Comparison of ENCODE assay signal across 12 cellular contexts in genomic region chr7:150945853-150946825, GRCh38. TPM values are rescaled to one million over a fixed set of nuclear protein-coding genes. Genes with fewer than 3 reads are reported as not detected.
DNase-seq lines count a peak whose midpoint lies in the region; ATAC-seq and TF ChIP-seq lines count a peak whose summit lies in the region.
"Had no signal": no experiment of that assay in that cellular context is flagged by ENCODE, and none has a peak within 500 bp of the region (broad histone marks: within the 10 kb centered on the region; RNA-seq: fewer than 3 reads in every experiment).

No MANE protein-coding gene starts in this region.

- H4K20me1 ChIP-seq in mammary epithelial cell (ENCODE audit: insufficient read depth, low read length): no peaks in the 10 kb centered on the region

- H3K9me3 ChIP-seq in HEK293 (ENCODE audit: control insufficient read depth, insufficient read depth, low read depth, low read length) (no peaks in the 10 kb centered on the region), mammary epithelial cell (replicated peaks; ENCODE audit: insufficient read depth, low read length) (no peaks in the 10 kb centered on the region), sigmoid colon (no peaks in the 10 kb centered on the region)

- POLR2A ChIA-PET in HEK293 (lab: Yijun Ruan, JAX): no interaction called here

- H3K27me3 ChIP-seq in mammary epithelial cell (ENCODE audit: insufficient read depth, low read length): no peaks in the 10 kb centered on the region
- H3K27me3 ChIP-seq in layer of hippocampus (ENCODE audit: control insufficient read depth, insufficient read depth, low read length): no peaks in the 10 kb centered on the region
- H3K27me3 ChIP-seq in sigmoid colon: no peaks in the 10 kb centered on the region

- CTCF ChIA-PET in HEK293 (lab: Yijun Ruan, JAX) (interaction anchor here (0.7 kb wide), 1 partner anchor 72 kb away, joined by 3 read pairs; no protein-coding TSS in a partner anchor), mammary epithelial cell (lab: Charles Lee; ENCODE audit: low non-redundant PET) (no interaction called here)

- no peaks in the 10 kb centered on the region for H3K36me3 Mint-ChIP-seq in activated T-helper 17 cell treated with anti-CD3 and anti-CD28 coated beads, Interleukin-2, amount 50 U/mL, for 72 hours (ENCODE audit: low read depth)

- H3K9me3 Mint-ChIP-seq in activated T-helper 17 cell treated with anti-CD3 and anti-CD28 coated beads, Interleukin-2, amount 50 U/mL, for 72 hours: no peaks in the 10 kb centered on the region
- H3K9me3 Mint-ChIP-seq: activated CD4-positive, alpha-beta memory T cell treated with anti-CD3 and anti-CD28 coated beads, Interleukin-2, amount 10 ng/mL, durations not matched to agents 7 days and 5 days had no signal

- TF ChIP-seq POLR2A in sigmoid colon (IDR thresholded peaks at IDR 0.05): no peak

- no peak overlapping the region for H3K4me3 Mint-ChIP-seq in activated T-helper 17 cell treated with anti-CD3 and anti-CD28 coated beads, Interleukin-2, amount 50 U/mL, for 72 hours
- H3K4me3 Mint-ChIP-seq: activated CD4-positive, alpha-beta memory T cell treated with anti-CD3 and anti-CD28 coated beads, Interleukin-2, amount 10 ng/mL, durations not matched to agents 7 days and 5 days had no signal

- in situ Hi-C loops in mammary epithelial cell (cut with MboI; ENCODE audit: low sequenced_read_pairs in 2 of 2): no loop called here

- DNase-seq in mammary epithelial cell: peak; percentile 38
- peak; percentile 95 for DNase-seq in sigmoid colon
- DNase-seq in stimulated activated CD4-positive, alpha-beta T cell treated with anti-CD3 and anti-CD28 coated beads, Interleukin-12 subunit alpha, Interleukin-12 subunit beta, amount 100 ng/mL, for 4 hours: no peak
- DNase-seq: activated CD4-positive, alpha-beta memory T cell treated with anti-CD3 and anti-CD28 coated beads, Interleukin-2, amount 10 ng/mL, durations not matched to agents 7 days and 5 days; NCI-H2081 treated with DMSO at 0.1 percent for 48 hours had no signal

- peak in 2 of 4 donors; percentile 29 to 62 for TF ChIP-seq EP300 in sigmoid colon (IDR thresholded peaks at IDR 0.05)

- no peak overlapping the region for H3K9ac ChIP-seq in mammary epithelial cell (ENCODE audit: insufficient read depth, low read length)

- TF ChIP-seq CTCF in HEK293 (tag by site-specific recombination; IDR thresholded peaks at IDR 0.05): no peak
- no peak for TF ChIP-seq CTCF in mammary epithelial cell (conservative IDR thresholded peaks at IDR 0.05 in 1 of 2, IDR thresholded peaks at IDR 0.05 in 1 of 2; ENCODE audit: extremely low read depth in 1 of 2, insufficient read depth in 1 of 2, low read depth in 1 of 2, low read length in 2 of 2)
- TF ChIP-seq CTCF in sigmoid colon (IDR thresholded peaks at IDR 0.05): no peak

- WGBS in mammary epithelial cell (ENCODE audit: low coverage, missing lambda C conversion rate): 51% methylated on average over 22 of the region's 29 CpGs
- WGBS in sigmoid colon, 2 donors: 85 to 90% methylated on average over 29 of the region's 29 CpGs

- no peak overlapping the region for H3K27ac Mint-ChIP-seq in activated T-helper 17 cell treated with anti-CD3 and anti-CD28 coated beads, Interleukin-2, amount 50 U/mL, for 72 hours
- H3K27ac Mint-ChIP-seq: activated CD4-positive, alpha-beta memory T cell treated with anti-CD3 and anti-CD28 coated beads, Interleukin-2, amount 10 ng/mL, durations not matched to agents 7 days and 5 days had no signal

- H3K4me2 ChIP-seq in mammary epithelial cell (ENCODE audit: insufficient read depth, low read depth, low read length): no peak overlapping the region

- BruUV-seq in mammary epithelial cell (replicated peaks; lab: Mats Ljungman, UMichigan): no TSS peak

- H3K36me3 ChIP-seq in HEK293 (ENCODE audit: control insufficient read depth in 2 of 2, insufficient read depth in 1 of 2, low read length in 2 of 2) (peaks cover 0 to 2% of the 10 kb centered on the region in 2 experiments; a peak in 1 of 3 replicates), mammary epithelial cell (ENCODE audit: insufficient read depth, low read length) (no peaks in the 10 kb centered on the region), sigmoid colon (peaks cover 6 to 24% (median 17%) of the 10 kb centered on the region in 4 donors)

- H3K4me3 ChIP-seq in HEK293 (ENCODE audit: low read depth, low read length): no peak overlapping the region
- no peak overlapping the region for H3K4me3 ChIP-seq in mammary epithelial cell (replicated peaks in 1 of 3; ENCODE audit: insufficient read depth in 1 of 3, low read depth in 2 of 3, low read length in 3 of 3)
- no peak overlapping the region for H3K4me3 ChIP-seq in sigmoid colon
- H3K4me3 ChIP-seq: SK-N-MC had no signal

- no peaks in the 10 kb centered on the region for H3K27me3 Mint-ChIP-seq in activated T-helper 17 cell treated with anti-CD3 and anti-CD28 coated beads, Interleukin-2, amount 50 U/mL, for 72 hours

- ATAC-seq in activated T-helper 17 cell treated with anti-CD3 and anti-CD28 coated beads, Interleukin-2, amount 50 U/mL, for 72 hours (replicated peaks): no peak
- ATAC-seq in GM18517 (IDR thresholded peaks at IDR 0.05; ENCODE audit: unreplicated experiment) (no peak), HG03571 (IDR thresholded peaks at IDR 0.05; ENCODE audit: unreplicated experiment) (no peak)

- intact Hi-C loops in mammary epithelial cell (cut with micrococcal nuclease): no loop called here
- intact Hi-C loops in sigmoid colon (cut with DNase I): no loop called here

- peak overlapping the region; percentile 79 for H2AFZ ChIP-seq in mammary epithelial cell (ENCODE audit: low read depth, low read length)

- dilution Hi-C loops in mammary epithelial cell (cut with HindIII; ENCODE audit: low sequenced_read_pairs): no loop called here

- H3K4me1 ChIP-seq in HEK293 (ENCODE audit: control insufficient read depth, insufficient read depth, low read length) (no peaks in the 10 kb centered on the region), mammary epithelial cell (ENCODE audit: insufficient read depth, low read length) (peaks cover 52% of the 10 kb centered on the region), sigmoid colon (peaks cover 0 to 79% (median 67%) of the 10 kb centered on the region in 4 donors)

- no peaks in the 10 kb centered on the region for H3K4me1 Mint-ChIP-seq in activated T-helper 17 cell treated with anti-CD3 and anti-CD28 coated beads, Interleukin-2, amount 50 U/mL, for 72 hours

- H3K79me2 ChIP-seq in mammary epithelial cell (ENCODE audit: insufficient read depth, low read length): no peaks in the 10 kb centered on the region

- H3K27ac ChIP-seq in HEK293 (ENCODE audit: extremely low read depth, low read depth, low read length) (no peak overlapping the region), mammary epithelial cell (ENCODE audit: insufficient read depth, low read depth, low read length) (peak overlapping the region; percentile 64), layer of hippocampus (ENCODE audit: low read depth, low read length) (peak overlapping the region; percentile 46), sigmoid colon (peak overlapping the region; percentile 42 to 90 (median 83))
- H3K27ac ChIP-seq: SK-N-MC had no signal

TF ChIP-seq in HEK293, 187 proteins besides CTCF, POLR2A, EP300 and RAD21:
- TF ChIP-seq ZNF121 (tag by site-specific recombination; IDR thresholded peaks at IDR 0.05) (no peak), ZNF707 (tag by site-specific recombination; IDR thresholded peaks at IDR 0.05) (no peak), ZNF449 (tag by site-specific recombination; IDR thresholded peaks at IDR 0.05) (0 out of 2 replicates have a peak, but pooled peaks have one; percentile 17), ZFHX2 (tag by site-specific recombination; conservative IDR thresholded peaks at IDR 0.05) (peak; percentile 18; the same call in 1 of the 2 replicates)

RNA-seq across cellular contexts. Expression of gene KCNH2, which starts 32.0 kb away (rescaled TPM):
- total RNA-seq in mammary epithelial cell (1 to 10 TPM in 1 of 2 donors, not detected in 1; 1.5 TPM), sigmoid colon (100 to 1,000 TPM in 1 of 4 donors, 10 to 100 TPM in 3; 40.6 to 107 (median 85.2) TPM)
- polyA plus RNA-seq in mammary epithelial cell (not detected), sigmoid colon (1 to 10 TPM in 2 of 3 donors, under 1 TPM in 1; 0.46 to 7.3 (median 1.2) TPM)
- polyA minus RNA-seq in mammary epithelial cell: 0.47 TPM
- total RNA-seq in activated T-helper 17 cell treated with anti-CD3 and anti-CD28 coated beads, Interleukin-2, amount 50 U/mL, for 72 hours: under 1 TPM; 0.32 to 0.77 TPM

RNA-seq across cellular contexts. Expression of gene NOS3, which starts 44.7 kb away (rescaled TPM):
- total RNA-seq in mammary epithelial cell (1 to 10 TPM in 1 of 2 donors, not detected in 1; 4.7 TPM), sigmoid colon (1 to 10 TPM; 1.3 to 7.2 (median 2.9) TPM)
- polyA plus RNA-seq in mammary epithelial cell (0.23 TPM), sigmoid colon (1 to 10 TPM in 2 of 3 donors, under 1 TPM in 1; 0.23 to 6.1 (median 1.2) TPM)
- polyA minus RNA-seq in mammary epithelial cell: not detected
- 10 to 100 TPM in 1 of 2 donors, 1 to 10 TPM in 1; 8.0 to 12.1 TPM for total RNA-seq in activated T-helper 17 cell treated with anti-CD3 and anti-CD28 coated beads, Interleukin-2, amount 50 U/mL, for 72 hours
- polyA plus RNA-seq: neural cell had no signal

Comparison
In these comparisons a context has a peak if more than half of its experiments do, and no peak if none do; other contexts are left out.
1. RNA of gene KCNH2, which starts 32.0 kb away (total RNA-seq): 40.6 to 107 TPM in sigmoid colon; 1.5 TPM in mammary epithelial cell and 0.32 to 0.77 TPM in activated T-helper 17 cell treated with anti-CD3 and anti-CD28 coated beads, Interleukin-2, amount 50 U/mL, for 72 hours; every median in the first group is over 10 times any median in the second.